10 cellular contexts compared by ENCODE assay signal in genomic region chr2:150230616-150231015, GRCh38.
"Had no signal": no experiment of that assay in that cellular context is flagged by ENCODE, and none has a peak within 500 bp of the region (broad histone marks: within the 10 kb centered on the region; RNA-seq: fewer than 3 reads in every experiment).

No MANE protein-coding gene starts in this region.

- H3K4me2 ChIP-seq: GM23338 had no signal

- ATAC-seq: GM23338, K562 had no signal

- H3K4me3 Mint-ChIP-seq: GM23338, H9, HFFc6 had no signal

- H3K4me3 ChIP-seq: GM23338, K562 had no signal

- H3K27ac Mint-ChIP-seq: GM23338, H9, HFFc6 had no signal

- H3K4me1 Mint-ChIP-seq: GM23338 had no signal

- DNase-seq: H9, HCEC 1CT, HFFc6, IMR-90, Kasumi-1, KG1 had no signal

- FAIRE-seq: H1, HTR-8/SVneo, K562 had no signal

- H3K9me3 Mint-ChIP-seq: GM23338, H9, HFFc6 had no signal
